In genomic region chr7:24050991-24051529, GRCh38 we compare ENCODE assay signal across 24 cellular contexts.
"Had no signal": no experiment of that assay in that cellular context is flagged by ENCODE, and none has a peak within 500 bp of the region (broad histone marks: within the 10 kb centered on the region; RNA-seq: fewer than 3 reads in every experiment).

No MANE protein-coding gene starts in this region.

- H3K9me3 ChIP-seq: adrenal gland, body of pancreas had no signal

- DNase-seq: activated CD4-positive, alpha-beta memory T cell treated with anti-CD3 and anti-CD28 coated beads for 36 hours; activated CD4-positive, alpha-beta T cell treated with anti-CD3 and anti-CD28 coated beads for 36 hours; activated CD4-positive, alpha-beta T cell treated with anti-CD3 and anti-CD28 coated beads, Interleukin-2, amount 10 ng/mL, durations not matched to agents 24 days and 14 days; activated CD4-positive, CD25-positive, alpha-beta regulatory T cell; activated CD4-positive, CD25-positive, alpha-beta regulatory T cell treated with anti-CD3 and anti-CD28 coated beads, Interleukin-2, amount 50 U/mL, for 72 hours; activated CD8-positive, alpha-beta memory T cell treated with anti-CD3 and anti-CD28 coated beads, Interleukin-2, amount 10 ng/mL, durations not matched to agents 7 days and 5 days; activated CD8-positive, alpha-beta memory T cell treated with anti-CD3 and anti-CD28 coated beads, Interleukin-2, amount 50 U/mL, for 4 hours; activated CD8-positive, alpha-beta T cell treated with anti-CD3 and anti-CD28 coated beads, Interleukin-2, amount 10 ng/mL, durations not matched to agents 7 days and 5 days; activated effector memory CD4-positive, alpha-beta T cell treated with anti-CD3 and anti-CD28 coated beads, Interleukin-2, amount 50 U/mL, for 16 hours; activated naive CD4-positive, alpha-beta T cell treated with anti-CD3 and anti-CD28 coated beads for 36 hours; activated naive CD8-positive, alpha-beta T cell treated with anti-CD3 and anti-CD28 coated beads for 36 hours; activated naive CD8-positive, alpha-beta T cell treated with anti-CD3 and anti-CD28 coated beads, Interleukin-2, amount 50 U/mL, for 24 hours; activated T-cell treated with anti-CD3 and anti-CD28 coated beads, Interleukin-2, amount 50 U/mL, for 1 hour; activated T-cell treated with anti-CD3 and anti-CD28 coated beads, Interleukin-2, amount 50 U/mL, for 48 hours; amygdala; aorta; body of pancreas; caudate nucleus; effector CD8-positive, alpha-beta T cell; foreskin fibroblast; head of caudate nucleus; T-helper 2 cell had no signal

- H3K4me3 ChIP-seq: adrenal gland, body of pancreas had no signal

- H3K36me3 ChIP-seq: adrenal gland had no signal

- ATAC-seq: activated CD4-positive, alpha-beta T cell treated with anti-CD3 and anti-CD28 coated beads for 36 hours; activated CD8-positive, alpha-beta memory T cell treated with anti-CD3 and anti-CD28 coated beads, Interleukin-2, amount 10 ng/mL, durations not matched to agents 7 days and 5 days; activated CD8-positive, alpha-beta T cell treated with anti-CD3 and anti-CD28 coated beads, Interleukin-2, amount 10 ng/mL, durations not matched to agents 7 days and 5 days; activated naive CD8-positive, alpha-beta T cell treated with anti-CD3 and anti-CD28 coated beads, Interleukin-2, amount 50 U/mL, for 24 hours; body of pancreas had no signal

- H3K27me3 ChIP-seq: adrenal gland, body of pancreas had no signal

- H3K27ac ChIP-seq: adrenal gland, body of pancreas, epithelial cell of prostate had no signal

- H3K4me1 ChIP-seq: adrenal gland, body of pancreas had no signal
